In genomic region chr4:150581206-150581605, GRCh38 we compare ENCODE assay signal across 21 cellular contexts. TPM values are rescaled to one million over a fixed set of nuclear protein-coding genes. Genes with fewer than 3 reads are reported as not detected.
DNase-seq lines count a peak whose midpoint lies in the region; ATAC-seq and TF ChIP-seq lines count a peak whose summit lies in the region.
"Had no signal": no experiment of that assay in that cellular context is flagged by ENCODE, and none has a peak within 500 bp of the region (broad histone marks: within the 10 kb centered on the region; RNA-seq: fewer than 3 reads in every experiment).

No MANE protein-coding gene starts in this region.

- H3K4me1 ChIP-seq in GM23338 (ENCODE audit: insufficient read depth) (peaks cover 42% of the 10 kb centered on the region), trophoblast cell (ENCODE audit: control insufficient read depth in 1 of 2, insufficient read depth in 2 of 2, low read length in 2 of 2) (peaks cover 8 to 17% of the 10 kb centered on the region in 2 experiments)

- H3K9ac ChIP-seq in trophoblast cell (ENCODE audit: low read length), result no peak overlapping the region

- H3K4me3 Mint-ChIP-seq in GM23338, result peak overlapping the region; percentile 87
- peak overlapping the region; percentile 83 to 92 (median 87) for H3K4me3 Mint-ChIP-seq in brain
- H3K4me3 Mint-ChIP-seq: activated naive CD8-positive, alpha-beta T cell treated with anti-CD3 and anti-CD28 coated beads, Interleukin-2, amount 50 U/mL, for 24 hours; CD4-positive, alpha-beta memory T cell had no signal

- H3K27me3 ChIP-seq in GM23338 (ENCODE audit: insufficient read depth), result peaks cover 86% of the 10 kb centered on the region
- peaks cover 19% of the 10 kb centered on the region for H3K27me3 ChIP-seq in trophoblast cell (ENCODE audit: insufficient read depth, low read length)
- no peaks in the 10 kb centered on the region for H3K27me3 ChIP-seq in dorsolateral prefrontal cortex

- no peaks in the 10 kb centered on the region for H3F3A ChIP-seq in GM23338 (replicated peaks; ENCODE audit: low read depth)

- H3K27ac Mint-ChIP-seq in GM23338 (no peak overlapping the region), brain (peak overlapping the region in 3 of 5 experiments; percentile 46 to 89 (median 79))
- H3K27ac Mint-ChIP-seq: activated naive CD8-positive, alpha-beta T cell treated with anti-CD3 and anti-CD28 coated beads, Interleukin-2, amount 50 U/mL, for 24 hours; activated T-helper 2 cell treated with anti-CD3 and anti-CD28 coated beads, Interferon-gamma antibody, Interleukin-2, Interleukin-4, amounts not matched to agents 10 μg/mL and 5 μg/mL and 100 μg/mL, durations not matched to agents 14 hours and 24 hours and 36 hours; CD4-positive, alpha-beta memory T cell had no signal

- no peak overlapping the region for H3K18ac ChIP-seq in trophoblast cell (ENCODE audit: low read length)

- no peak for TF ChIP-seq CTCF in GM23338 (conservative IDR thresholded peaks at IDR 0.05; ENCODE audit: low read depth in 2 of 2)
- TF ChIP-seq CTCF in brain (conservative IDR thresholded peaks at IDR 0.05), result no peak
- no peak for TF ChIP-seq CTCF in GM13977 (IDR thresholded peaks at IDR 0.05; ENCODE audit: extremely low read depth, insufficient read depth, missing control alignments)
- TF ChIP-seq CTCF in dorsolateral prefrontal cortex (IDR thresholded peaks at IDR 0.05 in 54 of 56, conservative IDR thresholded peaks at IDR 0.05 in 2 of 56; ENCODE audit: low read depth in 1 of 56, partially characterized antibody in 56 of 56), result no peak

- H3K27ac ChIP-seq in GM23338 (ENCODE audit: low read depth), result no peak overlapping the region
- H3K27ac ChIP-seq in trophoblast cell (ENCODE audit: low read depth, low read length), result no peak overlapping the region
- H3K27ac ChIP-seq in dorsolateral prefrontal cortex, result no peak overlapping the region
- H3K27ac ChIP-seq: SJSA1, skin epidermis had no signal

- no CpG with 5 or more reads among the region's 4 CpGs for WGBS in trophoblast cell (ENCODE audit: extremely low coverage, insufficient coverage, insufficient read length)

- no peak overlapping the region for H2AFZ ChIP-seq in GM23338
- H2AFZ ChIP-seq in trophoblast cell (ENCODE audit: insufficient read depth, low read length, poor library complexity), result no peak overlapping the region

- no peak overlapping the region for H3K23ac ChIP-seq in trophoblast cell (ENCODE audit: low read length)

- peaks cover 66% of the 10 kb centered on the region for H3K27me3 Mint-ChIP-seq in GM23338 (ENCODE audit: insufficient read depth, low read depth, poor library complexity)
- H3K27me3 Mint-ChIP-seq in brain, result peaks cover 95% of the 10 kb centered on the region
- H3K27me3 Mint-ChIP-seq: activated naive CD8-positive, alpha-beta T cell treated with anti-CD3 and anti-CD28 coated beads, Interleukin-2, amount 50 U/mL, for 24 hours; CD4-positive, alpha-beta memory T cell had no signal

- H2BK5ac ChIP-seq in trophoblast cell (ENCODE audit: low read depth, low read length, poor library complexity), result no peak overlapping the region

- intact Hi-C loops in dorsolateral prefrontal cortex (cut with DNase I), result no loop called here

- H3K9me3 ChIP-seq in trophoblast cell (ENCODE audit: insufficient read depth, low read depth, low read length), result no peaks in the 10 kb centered on the region
- H3K9me3 ChIP-seq: SJSA1 had no signal

- ATAC-seq in GM23338, result no peak
- ATAC-seq: activated CD4-positive, CD25-positive, alpha-beta regulatory T cell treated with anti-CD3 and anti-CD28 coated beads, Interleukin-2, amount 50 U/mL, for 24 hours; activated naive CD8-positive, alpha-beta T cell treated with anti-CD3 and anti-CD28 coated beads, Interleukin-2, amount 50 U/mL, for 24 hours had no signal

- H4K12ac ChIP-seq in trophoblast cell (ENCODE audit: low read depth, low read length), result no peak overlapping the region

- no peak overlapping the region for H2BK120ac ChIP-seq in trophoblast cell (ENCODE audit: insufficient read depth, low read length, poor library complexity)

- H3K9me2 ChIP-seq in GM23338 (ENCODE audit: insufficient read depth), result no peaks in the 10 kb centered on the region

- H3K14ac ChIP-seq in trophoblast cell (ENCODE audit: low read length), result no peak overlapping the region

- no peak overlapping the region for H2AK5ac ChIP-seq in trophoblast cell (ENCODE audit: low read length)

- H4K20me1 ChIP-seq in GM23338 (replicated peaks; ENCODE audit: insufficient read depth), result peaks cover 26% of the 10 kb centered on the region

- no peak for DNase-seq in GM23338 (ENCODE audit: low spot score)
- peak; percentile 17 for DNase-seq in left kidney (ENCODE audit: low read depth, low spot score)
- DNase-seq in trophoblast cell, result no peak
- no peak for DNase-seq in activated effector memory CD4-positive, alpha-beta T cell treated with anti-CD3 and anti-CD28 coated beads, Interleukin-2, amount 50 U/mL, for 16 hours
- no peak for DNase-seq in GM13977 (ENCODE audit: low spot score)
- no peak for DNase-seq in HuH-7 (ENCODE audit: low spot score)
- no peak for DNase-seq in dorsolateral prefrontal cortex
- DNase-seq: activated naive CD8-positive, alpha-beta T cell treated with anti-CD3 and anti-CD28 coated beads, Interleukin-2, amount 50 U/mL, for 24 hours; CD4-positive, alpha-beta memory T cell; DMS79 treated with DMSO at 0.1 percent for 48 hours; effector CD8-positive, alpha-beta T cell; MV-4-11; NCI-H1930; NCI-H345; posterior cingulate gyrus had no signal

- H3K79me2 ChIP-seq in GM23338 (replicated peaks; ENCODE audit: insufficient read depth) (no peaks in the 10 kb centered on the region), trophoblast cell (ENCODE audit: control insufficient read depth, insufficient read depth, low read length, poor library complexity) (no peaks in the 10 kb centered on the region)

- H3K79me1 ChIP-seq in trophoblast cell (ENCODE audit: low read length), result no peaks in the 10 kb centered on the region

- H3K4me3 ChIP-seq in GM23338 (peak overlapping the region; percentile 65), trophoblast cell (ENCODE audit: low read depth, low read length) (no peak overlapping the region), dorsolateral prefrontal cortex (peak overlapping the region in 2 of 59 donors; percentile 59 to 68)
- H3K4me3 ChIP-seq: skin epidermis had no signal

- H4K91ac ChIP-seq in trophoblast cell (ENCODE audit: low read depth, low read length), result no peak overlapping the region

- in situ Hi-C loops in GM13977 (cut with MboI; ENCODE audit: low pct_unique_long_range_greater_than_20kb, low sequenced_read_pairs, unreplicated experiment), result no loop called here

- H3K36me3 Mint-ChIP-seq in GM23338 (ENCODE audit: low read depth) (no peaks in the 10 kb centered on the region), brain (peaks cover 13% of the 10 kb centered on the region)

- H3K4ac ChIP-seq in trophoblast cell (ENCODE audit: low read depth, low read length), result no peak overlapping the region

- no peaks in the 10 kb centered on the region for H3K36me3 ChIP-seq in GM23338 (ENCODE audit: insufficient read depth)
- H3K36me3 ChIP-seq in trophoblast cell (ENCODE audit: control insufficient read depth in 1 of 2, insufficient read depth in 2 of 2, low read length in 2 of 2), result no peaks in the 10 kb centered on the region
- H3K36me3 ChIP-seq: SJSA1 had no signal

- H3K4me1 Mint-ChIP-seq in GM23338 (peaks cover 48% of the 10 kb centered on the region), brain (peaks cover 46% of the 10 kb centered on the region)
- H3K4me1 Mint-ChIP-seq: activated naive CD8-positive, alpha-beta T cell treated with anti-CD3 and anti-CD28 coated beads, Interleukin-2, amount 50 U/mL, for 24 hours had no signal

- no peaks in the 10 kb centered on the region for H3K9me3 Mint-ChIP-seq in GM23338
- H3K9me3 Mint-ChIP-seq in brain, result peaks cover 0 to 21% (median 9%) of the 10 kb centered on the region in 5 experiments
- H3K9me3 Mint-ChIP-seq: activated naive CD8-positive, alpha-beta T cell treated with anti-CD3 and anti-CD28 coated beads, Interleukin-2, amount 50 U/mL, for 24 hours; activated T-helper 2 cell treated with anti-CD3 and anti-CD28 coated beads, Interferon-gamma antibody, Interleukin-2, Interleukin-4, amounts not matched to agents 10 μg/mL and 5 μg/mL and 100 μg/mL, durations not matched to agents 14 hours and 24 hours and 36 hours had no signal

- no peak overlapping the region for H4K8ac ChIP-seq in trophoblast cell (ENCODE audit: low read depth, low read length)

- H2BK12ac ChIP-seq in trophoblast cell (ENCODE audit: low read length), result no peak overlapping the region

- H3K4me2 ChIP-seq in GM23338 (peak overlapping the region; percentile 92), trophoblast cell (ENCODE audit: low read length) (peak overlapping the region; percentile 67)

TF ChIP-seq in GM23338, 12 proteins besides CTCF, POLR2A, EP300 and RAD21 (continues in another document):
- no peak for TF ChIP-seq EZH2phosphoT487 (IDR thresholded peaks at IDR 0.05; ENCODE audit: unreplicated experiment)
- TF ChIP-seq CREB1 (CRISPR knock-in tag; IDR thresholded peaks at IDR 0.05; ENCODE audit: low read depth), result no peak
- TF ChIP-seq EZH2 (IDR thresholded peaks at IDR 0.05; ENCODE audit: low read depth, unreplicated experiment), result no peak
- TF ChIP-seq ZNF331 (CRISPR knock-in tag; IDR thresholded peaks at IDR 0.05; ENCODE audit: low read depth), result no peak
- no peak for TF ChIP-seq POLR2AphosphoS5 (IDR thresholded peaks at IDR 0.05; ENCODE audit: low read depth)
- TF ChIP-seq JUNB (IDR thresholded peaks at IDR 0.05; ENCODE audit: unreplicated experiment), result no peak
- no peak for TF ChIP-seq ZNF114 (CRISPR knock-in tag; IDR thresholded peaks at IDR 0.05)
- TF ChIP-seq NANOG (IDR thresholded peaks at IDR 0.05; ENCODE audit: borderline replicate concordance), result no peak
- no peak for TF ChIP-seq STAT1 (IDR thresholded peaks at IDR 0.05; ENCODE audit: unreplicated experiment)
- no peak for TF ChIP-seq ETS1 (IDR thresholded peaks at IDR 0.05)

RNA-seq across cellular contexts. Expression of gene MAB21L2, which starts 0.7 kb away (rescaled TPM):
- not detected in 2 replicates for total RNA-seq in GM23338 (2014; rRNA removed; shearing (Covaris generic))
- polyA plus RNA-seq in GM23338 (2016; fragmentation: Nextera tagmentation; extraction: Ambion mirVana), result 0.39 and 0.42 TPM in 2 replicates
- polyA plus RNA-seq in brain (ENCODE audit: insufficient read depth, low read depth, low replicate concordance), result not detected
- polyA plus RNA-seq in trophoblast cell (2013), result 0.03 and 0.04 TPM in 2 replicates
- total RNA-seq in dorsolateral prefrontal cortex, result under 1 TPM in 33 of 120 experiments, not detected in 87; 0.11 to 0.70 (median 0.23) TPM
- total RNA-seq: activated CD8-positive, alpha-beta memory T cell treated with anti-CD3 and anti-CD28 coated beads for 36 hours; activated T-helper 2 cell treated with anti-CD3 and anti-CD28 coated beads, Interferon-gamma antibody, Interleukin-2, Interleukin-4, amounts not matched to agents 10 μg/mL and 5 μg/mL and 100 μg/mL, durations not matched to agents 14 hours and 24 hours and 36 hours; CD4-positive, alpha-beta memory T cell; SJSA1 had no signal
